Comparison of ENCODE assay signal across 2 cellular contexts in the genomic region with DNA sequence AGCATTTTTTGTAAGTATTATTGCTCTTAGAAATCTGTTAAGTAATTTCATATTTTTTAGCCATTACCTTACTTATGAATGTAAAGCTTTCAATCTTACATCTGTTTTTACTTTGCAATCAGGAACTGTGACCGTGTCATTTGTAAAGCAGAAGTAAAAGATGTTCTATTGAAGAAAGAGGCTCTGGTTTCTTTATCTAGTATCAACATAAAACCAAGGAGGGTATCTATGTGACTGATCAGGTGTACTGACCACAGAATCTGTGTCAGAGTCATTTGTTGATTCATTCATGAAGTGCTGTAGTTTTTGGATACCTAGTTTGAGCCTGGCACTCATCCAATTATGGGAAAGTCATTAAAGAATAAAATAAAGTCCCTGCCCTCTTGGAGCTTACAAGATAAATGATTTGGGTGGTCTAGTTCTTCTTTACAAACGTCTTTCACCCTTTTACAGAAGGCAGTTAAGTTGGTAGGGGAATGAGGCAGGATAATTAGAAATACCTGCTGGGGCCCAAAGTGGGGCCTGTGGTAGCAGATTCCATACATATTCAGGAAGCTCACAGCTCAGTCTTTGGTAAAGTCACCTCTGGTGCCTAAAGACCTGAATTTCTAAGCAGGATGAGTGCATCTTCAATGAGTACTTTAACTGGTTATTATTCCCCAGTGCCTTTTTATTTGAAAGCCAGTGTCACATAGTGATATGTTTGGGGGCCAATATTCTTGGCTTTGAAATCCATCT.
A peak's percentile ranks its signal among the peaks of the same experiment; 100 is the strongest.
TF ChIP-seq lines count a peak whose summit lies in the region.

No MANE protein-coding gene starts in this region.

TF ChIP-seq in SK-N-SH, 30 proteins besides CTCF, POLR2A, EP300 and RAD21:
- TF ChIP-seq, protein P1, sequence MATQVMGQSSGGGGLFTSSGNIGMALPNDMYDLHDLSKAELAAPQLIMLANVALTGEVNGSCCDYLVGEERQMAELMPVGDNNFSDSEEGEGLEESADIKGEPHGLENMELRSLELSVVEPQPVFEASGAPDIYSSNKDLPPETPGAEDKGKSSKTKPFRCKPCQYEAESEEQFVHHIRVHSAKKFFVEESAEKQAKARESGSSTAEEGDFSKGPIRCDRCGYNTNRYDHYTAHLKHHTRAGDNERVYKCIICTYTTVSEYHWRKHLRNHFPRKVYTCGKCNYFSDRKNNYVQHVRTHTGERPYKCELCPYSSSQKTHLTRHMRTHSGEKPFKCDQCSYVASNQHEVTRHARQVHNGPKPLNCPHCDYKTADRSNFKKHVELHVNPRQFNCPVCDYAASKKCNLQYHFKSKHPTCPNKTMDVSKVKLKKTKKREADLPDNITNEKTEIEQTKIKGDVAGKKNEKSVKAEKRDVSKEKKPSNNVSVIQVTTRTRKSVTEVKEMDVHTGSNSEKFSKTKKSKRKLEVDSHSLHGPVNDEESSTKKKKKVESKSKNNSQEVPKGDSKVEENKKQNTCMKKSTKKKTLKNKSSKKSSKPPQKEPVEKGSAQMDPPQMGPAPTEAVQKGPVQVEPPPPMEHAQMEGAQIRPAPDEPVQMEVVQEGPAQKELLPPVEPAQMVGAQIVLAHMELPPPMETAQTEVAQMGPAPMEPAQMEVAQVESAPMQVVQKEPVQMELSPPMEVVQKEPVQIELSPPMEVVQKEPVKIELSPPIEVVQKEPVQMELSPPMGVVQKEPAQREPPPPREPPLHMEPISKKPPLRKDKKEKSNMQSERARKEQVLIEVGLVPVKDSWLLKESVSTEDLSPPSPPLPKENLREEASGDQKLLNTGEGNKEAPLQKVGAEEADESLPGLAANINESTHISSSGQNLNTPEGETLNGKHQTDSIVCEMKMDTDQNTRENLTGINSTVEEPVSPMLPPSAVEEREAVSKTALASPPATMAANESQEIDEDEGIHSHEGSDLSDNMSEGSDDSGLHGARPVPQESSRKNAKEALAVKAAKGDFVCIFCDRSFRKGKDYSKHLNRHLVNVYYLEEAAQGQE (IDR thresholded peaks at IDR 0.05; ENCODE audit: low read depth, low read length): no peak
- TF ChIP-seq JUND (IDR thresholded peaks at IDR 0.05) (no peak), NFIC (IDR thresholded peaks at IDR 0.05; ENCODE audit: borderline replicate concordance) (peak; percentile 13; the same call in 1 of the 2 replicates), FOXJ3 (CRISPR knock-in tag; IDR thresholded peaks at IDR 0.05) (no peak), TCF12 (IDR thresholded peaks at IDR 0.05) (peak; percentile 61; the same call in 1 of the 2 replicates)

TF ChIP-seq in SK-N-SH treated with all-trans-retinoic acid at 6 μM for 48 hours, 23 proteins besides CTCF, POLR2A, EP300 and RAD21 (continued from another document):
- TF ChIP-seq, protein P2, sequence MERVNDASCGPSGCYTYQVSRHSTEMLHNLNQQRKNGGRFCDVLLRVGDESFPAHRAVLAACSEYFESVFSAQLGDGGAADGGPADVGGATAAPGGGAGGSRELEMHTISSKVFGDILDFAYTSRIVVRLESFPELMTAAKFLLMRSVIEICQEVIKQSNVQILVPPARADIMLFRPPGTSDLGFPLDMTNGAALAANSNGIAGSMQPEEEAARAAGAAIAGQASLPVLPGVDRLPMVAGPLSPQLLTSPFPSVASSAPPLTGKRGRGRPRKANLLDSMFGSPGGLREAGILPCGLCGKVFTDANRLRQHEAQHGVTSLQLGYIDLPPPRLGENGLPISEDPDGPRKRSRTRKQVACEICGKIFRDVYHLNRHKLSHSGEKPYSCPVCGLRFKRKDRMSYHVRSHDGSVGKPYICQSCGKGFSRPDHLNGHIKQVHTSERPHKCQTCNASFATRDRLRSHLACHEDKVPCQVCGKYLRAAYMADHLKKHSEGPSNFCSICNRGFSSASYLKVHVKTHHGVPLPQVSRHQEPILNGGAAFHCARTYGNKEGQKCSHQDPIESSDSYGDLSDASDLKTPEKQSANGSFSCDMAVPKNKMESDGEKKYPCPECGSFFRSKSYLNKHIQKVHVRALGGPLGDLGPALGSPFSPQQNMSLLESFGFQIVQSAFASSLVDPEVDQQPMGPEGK (CRISPR knock-in tag; IDR thresholded peaks at IDR 0.05; ENCODE audit: borderline replicate concordance): no peak
- TF ChIP-seq, protein P3, sequence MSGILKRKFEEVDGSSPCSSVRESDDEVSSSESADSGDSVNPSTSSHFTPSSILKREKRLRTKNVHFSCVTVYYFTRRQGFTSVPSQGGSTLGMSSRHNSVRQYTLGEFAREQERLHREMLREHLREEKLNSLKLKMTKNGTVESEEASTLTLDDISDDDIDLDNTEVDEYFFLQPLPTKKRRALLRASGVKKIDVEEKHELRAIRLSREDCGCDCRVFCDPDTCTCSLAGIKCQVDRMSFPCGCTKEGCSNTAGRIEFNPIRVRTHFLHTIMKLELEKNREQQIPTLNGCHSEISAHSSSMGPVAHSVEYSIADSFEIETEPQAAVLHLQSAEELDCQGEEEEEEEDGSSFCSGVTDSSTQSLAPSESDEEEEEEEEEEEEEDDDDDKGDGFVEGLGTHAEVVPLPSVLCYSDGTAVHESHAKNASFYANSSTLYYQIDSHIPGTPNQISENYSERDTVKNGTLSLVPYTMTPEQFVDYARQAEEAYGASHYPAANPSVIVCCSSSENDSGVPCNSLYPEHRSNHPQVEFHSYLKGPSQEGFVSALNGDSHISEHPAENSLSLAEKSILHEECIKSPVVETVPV (CRISPR knock-in tag; IDR thresholded peaks at IDR 0.05): no peak
- TF ChIP-seq ISL1 (CRISPR knock-in tag; IDR thresholded peaks at IDR 0.05) (no peak), ARNTL (CRISPR knock-in tag; IDR thresholded peaks at IDR 0.05; ENCODE audit: borderline replicate concordance, low read depth) (no peak), TCF4 (CRISPR knock-in tag; IDR thresholded peaks at IDR 0.05; ENCODE audit: borderline replicate concordance) (no peak), CSDC2 (CRISPR knock-in tag; IDR thresholded peaks at IDR 0.05) (no peak), ZFP30 (CRISPR knock-in tag; IDR thresholded peaks at IDR 0.05) (no peak), OSR1 (CRISPR knock-in tag; IDR thresholded peaks at IDR 0.05) (no peak)
